Comparison of ENCODE assay signal across 9 cellular contexts in genomic region chr1:57422271-57423134, GRCh38. TPM values are rescaled to one million over a fixed set of nuclear protein-coding genes. Genes with fewer than 3 reads are reported as not detected.
DNase-seq lines count a peak whose midpoint lies in the region; ATAC-seq, FAIRE-seq and TF ChIP-seq lines count a peak whose summit lies in the region.
"Had no signal": no experiment of that assay in that cellular context is flagged by ENCODE, and none has a peak within 500 bp of the region (broad histone marks: within the 10 kb centered on the region; RNA-seq: fewer than 3 reads in every experiment).

No MANE protein-coding gene starts in this region.

- H3K4me1 ChIP-seq in BLaER1 treated with 17β-estradiol and CSF1 and Interleukin-3, amounts not matched to agents 10 nM and 100 nM = peaks cover 0 to 23% (median 7%) of the 10 kb centered on the region in 10 experiments; a peak in 9 of 20 replicates
- H3K4me1 ChIP-seq in neural progenitor cell (peaks cover 7% of the 10 kb centered on the region), kidney (ENCODE audit: control insufficient read depth in 1 of 2, insufficient read depth in 1 of 2, low read depth in 1 of 2, low read length in 2 of 2) (peaks cover 0 to 5% of the 10 kb centered on the region in 2 donors)

- H3K27me3 ChIP-seq in BLaER1 treated with 17β-estradiol and CSF1 and Interleukin-3, amounts not matched to agents 10 nM and 100 nM = peaks cover 46 to 65% (median 62%) of the 10 kb centered on the region in 11 experiments
- H3K27me3 ChIP-seq in neural progenitor cell = peaks cover 72% of the 10 kb centered on the region

- no peaks in the 10 kb centered on the region; a peak in 1 of 22 replicates for H4K20me1 ChIP-seq in BLaER1 treated with 17β-estradiol and CSF1 and Interleukin-3, amounts not matched to agents 10 nM and 100 nM
- H4K20me1 ChIP-seq in neural progenitor cell (ENCODE audit: low read depth) = no peaks in the 10 kb centered on the region

- no peaks in the 10 kb centered on the region for H3K9me3 Mint-ChIP-seq in neural progenitor cell

- intact Hi-C loops in kidney (cut with DNase I) = no loop called here

- H3K4me3 ChIP-seq in BLaER1 treated with 17β-estradiol and CSF1 and Interleukin-3, amounts not matched to agents 10 nM and 100 nM = peak overlapping the region; percentile 47 to 75 (median 68)
- H3K4me3 ChIP-seq in epithelial cell of esophagus (ENCODE audit: low read length) = no peak overlapping the region
- H3K4me3 ChIP-seq in neural progenitor cell = peak overlapping the region; percentile 76
- no peak overlapping the region for H3K4me3 ChIP-seq in kidney (ENCODE audit: low read length in 2 of 2)

- peak overlapping the region in 5 of 11 experiments; percentile 17 to 41 (median 27); a peak in 7 of 22 replicates for H3K27ac ChIP-seq in BLaER1 treated with 17β-estradiol and CSF1 and Interleukin-3, amounts not matched to agents 10 nM and 100 nM
- no peak overlapping the region for H3K27ac ChIP-seq in neural progenitor cell
- no peak overlapping the region for H3K27ac ChIP-seq in kidney (ENCODE audit: low read depth in 2 of 2, low read length in 2 of 2)

- peak overlapping the region in 10 of 11 experiments; percentile 32 to 74 (median 54); a peak in 19 of 22 replicates for H3K9ac ChIP-seq in BLaER1 treated with 17β-estradiol and CSF1 and Interleukin-3, amounts not matched to agents 10 nM and 100 nM
- H3K9ac ChIP-seq in neural progenitor cell = no peak overlapping the region
- no peak overlapping the region for H3K9ac ChIP-seq in kidney (ENCODE audit: low read length in 2 of 2)

- H3K4me3 Mint-ChIP-seq in neural progenitor cell = peak overlapping the region; percentile 99

- no peaks in the 10 kb centered on the region for H3K9me3 ChIP-seq in BLaER1 treated with 17β-estradiol and CSF1 and Interleukin-3, amounts not matched to agents 10 nM and 100 nM (replicated peaks in 1 of 11)
- H3K9me3 ChIP-seq in neural progenitor cell (ENCODE audit: low read depth) (no peaks in the 10 kb centered on the region), kidney (ENCODE audit: control insufficient read depth in 1 of 2, low read length in 2 of 2) (no peaks in the 10 kb centered on the region)

- no peaks in the 10 kb centered on the region for H3K36me3 ChIP-seq in BLaER1 treated with 17β-estradiol and CSF1 and Interleukin-3, amounts not matched to agents 10 nM and 100 nM
- no peaks in the 10 kb centered on the region for H3K36me3 ChIP-seq in neural progenitor cell
- no peaks in the 10 kb centered on the region for H3K36me3 ChIP-seq in kidney (ENCODE audit: control insufficient read depth in 1 of 2, insufficient read depth in 2 of 2, low read length in 2 of 2)

- peak overlapping the region; percentile 81 to 99 (median 97) for H3K4me2 ChIP-seq in BLaER1 treated with 17β-estradiol and CSF1 and Interleukin-3, amounts not matched to agents 10 nM and 100 nM
- H3K4me2 ChIP-seq in neural progenitor cell = peak overlapping the region; percentile 98

- peak overlapping the region; percentile 78 for H2AFZ ChIP-seq in neural progenitor cell (replicated peaks)

- H3F3A ChIP-seq in neural progenitor cell (ENCODE audit: low read depth) = peaks cover 22% of the 10 kb centered on the region

- H3K27ac Mint-ChIP-seq in neural progenitor cell = peak overlapping the region; percentile 97

- no peaks in the 10 kb centered on the region for H3K79me2 ChIP-seq in neural progenitor cell (ENCODE audit: low read depth)

- TF ChIP-seq CTCF in epithelial cell of esophagus (IDR thresholded peaks at IDR 0.05; ENCODE audit: insufficient read depth, low read depth, low read length, missing control alignments) (no peak), neural progenitor cell (IDR thresholded peaks at IDR 0.05) (peak; percentile 24), kidney (IDR thresholded peaks at IDR 0.05; ENCODE audit: borderline replicate concordance, extremely low read depth, insufficient read depth) (no peak)

- DNase-seq in NCI-H2227 (lab: John Stamatoyannopoulos, UW; ENCODE audit: unreplicated experiment) (peak; percentile 36), epithelial cell of esophagus (ENCODE audit: low read depth) (peak; percentile 21), neural progenitor cell (ENCODE audit: low spot score) (peak; percentile 80), NAMALWA (ENCODE audit: low spot score) (no peak), kidney (no peak)
- DNase-seq: activated naive CD4-positive, alpha-beta T cell had no signal

- no peak for FAIRE-seq in kidney (lab: Jason Lieb, UNC)

- peaks cover 17% of the 10 kb centered on the region for H3K27me3 Mint-ChIP-seq in neural progenitor cell (ENCODE audit: insufficient read depth, low read depth)

- peaks cover 19% of the 10 kb centered on the region for H3K4me1 Mint-ChIP-seq in neural progenitor cell

- no peaks in the 10 kb centered on the region for H3K36me3 Mint-ChIP-seq in neural progenitor cell

- ATAC-seq in GM21576 (IDR thresholded peaks at IDR 0.05; ENCODE audit: unreplicated experiment) = no peak
- no peak for ATAC-seq in HG02759 (IDR thresholded peaks at IDR 0.05; ENCODE audit: unreplicated experiment)

RNA-seq across cellular contexts. Expression of gene DAB1, which starts 1.4 kb away (rescaled TPM):
- 5.9 and 14.6 TPM in 2 replicates for total RNA-seq in neural progenitor cell (ENCODE audit: low replicate concordance)
- total RNA-seq in kidney = 2.3 TPM
- not detected for polyA plus RNA-seq in kidney (ENCODE audit: insufficient read depth, low read depth, low replicate concordance)

Comparison
In these comparisons a context has a peak if more than half of its experiments do, and no peak if none do; other contexts are left out.
1. H3K4me3 ChIP-seq: peak in BLaER1 treated with 17β-estradiol and CSF1 and Interleukin-3, amounts not matched to agents 10 nM and 100 nM (10 of 10) and neural progenitor cell (single experiment); none in epithelial cell of esophagus (single experiment) and kidney (0 of 2).
2. H3K9ac ChIP-seq: peak in BLaER1 treated with 17β-estradiol and CSF1 and Interleukin-3, amounts not matched to agents 10 nM and 100 nM (10 of 11); none in neural progenitor cell (single experiment) and kidney (0 of 2).
3. DNase-seq: peak in NCI-H2227 (single experiment), epithelial cell of esophagus (single experiment) and neural progenitor cell (single experiment); none in NAMALWA (single experiment) and kidney (single experiment).